Comparison of ENCODE assay signal across 1 cellular context in the genomic region with DNA sequence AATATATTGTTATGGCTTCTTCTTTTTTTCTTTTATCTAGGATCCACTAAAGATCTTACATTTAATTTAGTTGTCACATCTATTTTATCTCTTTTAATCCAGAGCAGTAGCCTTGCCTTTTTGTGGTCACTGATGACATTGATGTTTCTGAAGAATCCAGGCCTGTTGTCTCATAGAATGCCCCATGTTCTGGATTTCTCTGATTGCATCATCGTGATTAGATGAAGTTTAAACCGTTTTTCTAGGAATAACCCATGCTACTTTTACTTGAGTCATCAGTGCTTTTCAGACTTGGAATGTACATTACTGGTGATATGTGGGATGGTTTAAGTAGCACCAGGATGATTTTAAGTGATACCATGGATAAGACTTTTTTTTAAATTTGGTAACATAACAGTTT.
A peak's percentile ranks its signal among the peaks of the same experiment; 100 is the strongest.
TF ChIP-seq lines count a peak whose summit lies in the region.

No MANE protein-coding gene starts in this region.

TF ChIP-seq in K562, 482 proteins besides CTCF, POLR2A, EP300 and RAD21 (continued from another document and continues in another):
- TF ChIP-seq, protein P1, sequence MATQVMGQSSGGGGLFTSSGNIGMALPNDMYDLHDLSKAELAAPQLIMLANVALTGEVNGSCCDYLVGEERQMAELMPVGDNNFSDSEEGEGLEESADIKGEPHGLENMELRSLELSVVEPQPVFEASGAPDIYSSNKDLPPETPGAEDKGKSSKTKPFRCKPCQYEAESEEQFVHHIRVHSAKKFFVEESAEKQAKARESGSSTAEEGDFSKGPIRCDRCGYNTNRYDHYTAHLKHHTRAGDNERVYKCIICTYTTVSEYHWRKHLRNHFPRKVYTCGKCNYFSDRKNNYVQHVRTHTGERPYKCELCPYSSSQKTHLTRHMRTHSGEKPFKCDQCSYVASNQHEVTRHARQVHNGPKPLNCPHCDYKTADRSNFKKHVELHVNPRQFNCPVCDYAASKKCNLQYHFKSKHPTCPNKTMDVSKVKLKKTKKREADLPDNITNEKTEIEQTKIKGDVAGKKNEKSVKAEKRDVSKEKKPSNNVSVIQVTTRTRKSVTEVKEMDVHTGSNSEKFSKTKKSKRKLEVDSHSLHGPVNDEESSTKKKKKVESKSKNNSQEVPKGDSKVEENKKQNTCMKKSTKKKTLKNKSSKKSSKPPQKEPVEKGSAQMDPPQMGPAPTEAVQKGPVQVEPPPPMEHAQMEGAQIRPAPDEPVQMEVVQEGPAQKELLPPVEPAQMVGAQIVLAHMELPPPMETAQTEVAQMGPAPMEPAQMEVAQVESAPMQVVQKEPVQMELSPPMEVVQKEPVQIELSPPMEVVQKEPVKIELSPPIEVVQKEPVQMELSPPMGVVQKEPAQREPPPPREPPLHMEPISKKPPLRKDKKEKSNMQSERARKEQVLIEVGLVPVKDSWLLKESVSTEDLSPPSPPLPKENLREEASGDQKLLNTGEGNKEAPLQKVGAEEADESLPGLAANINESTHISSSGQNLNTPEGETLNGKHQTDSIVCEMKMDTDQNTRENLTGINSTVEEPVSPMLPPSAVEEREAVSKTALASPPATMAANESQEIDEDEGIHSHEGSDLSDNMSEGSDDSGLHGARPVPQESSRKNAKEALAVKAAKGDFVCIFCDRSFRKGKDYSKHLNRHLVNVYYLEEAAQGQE (CRISPR knock-in tag; IDR thresholded peaks at IDR 0.05; ENCODE audit: low read depth), result no peak
- TF ChIP-seq MEF2A (IDR thresholded peaks at IDR 0.05; ENCODE audit: control insufficient read depth, low read depth, low read length) (no peak), E2F4 (CRISPR knock-in tag; IDR thresholded peaks at IDR 0.05; ENCODE audit: low read depth) (no peak), SPI1 (IDR thresholded peaks at IDR 0.05; ENCODE audit: borderline replicate concordance, low read depth, low read length) (no peak), ZFP36 (IDR thresholded peaks at IDR 0.05; ENCODE audit: low read depth, low read length, partially characterized antibody) (no peak), ZNF586 (CRISPR knock-in tag; conservative IDR thresholded peaks at IDR 0.05) (no peak), MAFF (IDR thresholded peaks at IDR 0.05; ENCODE audit: low read length) (no peak), ZNF133 (CRISPR knock-in tag; IDR thresholded peaks at IDR 0.05) (no peak), ZKSCAN1 (IDR thresholded peaks at IDR 0.05; ENCODE audit: low read depth, low read length) (no peak), NFIX (CRISPR knock-in tag; IDR thresholded peaks at IDR 0.05; ENCODE audit: low read depth) (no peak), RCOR1 (IDR thresholded peaks at IDR 0.05; ENCODE audit: borderline replicate concordance in 1 of 2, low read depth in 2 of 2, low read length in 2 of 2) (peak in 1 of 2 experiments; percentile 92; a peak in 2 of 4 replicates), SMAD1 (IDR thresholded peaks at IDR 0.05; ENCODE audit: low read depth, low read length, partially characterized antibody) (no peak), ZNF561 (CRISPR knock-in tag; conservative IDR thresholded peaks at IDR 0.05) (no peak), SAP30 (IDR thresholded peaks at IDR 0.05; ENCODE audit: borderline replicate concordance, insufficient read depth, low read depth, low read length, poor library complexity, severe bottlenecking) (no peak), SIN3A (IDR thresholded peaks at IDR 0.05; ENCODE audit: borderline replicate concordance in 2 of 2, control insufficient read depth in 1 of 2, low read depth in 2 of 2, low read length in 2 of 2) (no peak), CHAMP1 (IDR thresholded peaks at IDR 0.05) (no peak), NUFIP1 (IDR thresholded peaks at IDR 0.05; ENCODE audit: partially characterized antibody) (no peak), GABPB1 (CRISPR knock-in tag; IDR thresholded peaks at IDR 0.05) (no peak), SP1 (CRISPR knock-in tag; IDR thresholded peaks at IDR 0.05) (no peak), RNF2 (IDR thresholded peaks at IDR 0.05) (peak; percentile 20; the same call in 1 of the 2 replicates), CXXC5 (CRISPR knock-in tag; IDR thresholded peaks at IDR 0.05) (no peak), ILK (tag; IDR thresholded peaks at IDR 0.05; ENCODE audit: borderline replicate concordance, low read depth) (no peak), DDX20 (tag; IDR thresholded peaks at IDR 0.05; ENCODE audit: low read depth) (no peak), ZNF79 (CRISPR knock-in tag; IDR thresholded peaks at IDR 0.05; ENCODE audit: low read depth) (no peak), FOXK1 (CRISPR knock-in tag; IDR thresholded peaks at IDR 0.05; ENCODE audit: borderline replicate concordance) (no peak), FOXM1 (IDR thresholded peaks at IDR 0.05; ENCODE audit: low read depth) (no peak; the same call in 1 of the 2 replicates), FOXM1 (CRISPR knock-in tag; IDR thresholded peaks at IDR 0.05; ENCODE audit: low read depth) (no peak), ZBTB1 (CRISPR knock-in tag; IDR thresholded peaks at IDR 0.05; ENCODE audit: borderline replicate concordance, low read depth) (no peak), E2F3 (CRISPR knock-in tag; IDR thresholded peaks at IDR 0.05) (no peak), TAF7 (tag; IDR thresholded peaks at IDR 0.05) (no peak), ATF7 (IDR thresholded peaks at IDR 0.05) (peak; percentile 94)
- TF ChIP-seq, protein P2, sequence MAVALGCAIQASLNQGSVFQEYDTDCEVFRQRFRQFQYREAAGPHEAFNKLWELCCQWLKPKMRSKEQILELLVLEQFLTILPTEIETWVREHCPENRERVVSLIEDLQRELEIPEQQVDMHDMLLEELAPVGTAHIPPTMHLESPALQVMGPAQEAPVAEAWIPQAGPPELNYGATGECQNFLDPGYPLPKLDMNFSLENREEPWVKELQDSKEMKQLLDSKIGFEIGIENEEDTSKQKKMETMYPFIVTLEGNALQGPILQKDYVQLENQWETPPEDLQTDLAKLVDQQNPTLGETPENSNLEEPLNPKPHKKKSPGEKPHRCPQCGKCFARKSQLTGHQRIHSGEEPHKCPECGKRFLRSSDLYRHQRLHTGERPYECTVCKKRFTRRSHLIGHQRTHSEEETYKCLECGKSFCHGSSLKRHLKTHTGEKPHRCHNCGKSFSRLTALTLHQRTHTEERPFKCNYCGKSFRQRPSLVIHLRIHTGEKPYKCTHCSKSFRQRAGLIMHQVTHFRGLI (CRISPR knock-in tag; IDR thresholded peaks at IDR 0.05), result no peak
- TF ChIP-seq, protein P3, sequence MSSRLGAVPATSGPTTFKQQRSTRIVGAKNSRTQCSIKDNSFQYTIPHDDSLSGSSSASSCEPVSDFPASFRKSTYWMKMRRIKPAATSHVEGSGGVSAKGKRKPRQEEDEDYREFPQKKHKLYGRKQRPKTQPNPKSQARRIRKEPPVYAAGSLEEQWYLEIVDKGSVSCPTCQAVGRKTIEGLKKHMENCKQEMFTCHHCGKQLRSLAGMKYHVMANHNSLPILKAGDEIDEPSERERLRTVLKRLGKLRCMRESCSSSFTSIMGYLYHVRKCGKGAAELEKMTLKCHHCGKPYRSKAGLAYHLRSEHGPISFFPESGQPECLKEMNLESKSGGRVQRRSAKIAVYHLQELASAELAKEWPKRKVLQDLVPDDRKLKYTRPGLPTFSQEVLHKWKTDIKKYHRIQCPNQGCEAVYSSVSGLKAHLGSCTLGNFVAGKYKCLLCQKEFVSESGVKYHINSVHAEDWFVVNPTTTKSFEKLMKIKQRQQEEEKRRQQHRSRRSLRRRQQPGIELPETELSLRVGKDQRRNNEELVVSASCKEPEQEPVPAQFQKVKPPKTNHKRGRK (tag; IDR thresholded peaks at IDR 0.05), result no peak
- TF ChIP-seq, protein P4, sequence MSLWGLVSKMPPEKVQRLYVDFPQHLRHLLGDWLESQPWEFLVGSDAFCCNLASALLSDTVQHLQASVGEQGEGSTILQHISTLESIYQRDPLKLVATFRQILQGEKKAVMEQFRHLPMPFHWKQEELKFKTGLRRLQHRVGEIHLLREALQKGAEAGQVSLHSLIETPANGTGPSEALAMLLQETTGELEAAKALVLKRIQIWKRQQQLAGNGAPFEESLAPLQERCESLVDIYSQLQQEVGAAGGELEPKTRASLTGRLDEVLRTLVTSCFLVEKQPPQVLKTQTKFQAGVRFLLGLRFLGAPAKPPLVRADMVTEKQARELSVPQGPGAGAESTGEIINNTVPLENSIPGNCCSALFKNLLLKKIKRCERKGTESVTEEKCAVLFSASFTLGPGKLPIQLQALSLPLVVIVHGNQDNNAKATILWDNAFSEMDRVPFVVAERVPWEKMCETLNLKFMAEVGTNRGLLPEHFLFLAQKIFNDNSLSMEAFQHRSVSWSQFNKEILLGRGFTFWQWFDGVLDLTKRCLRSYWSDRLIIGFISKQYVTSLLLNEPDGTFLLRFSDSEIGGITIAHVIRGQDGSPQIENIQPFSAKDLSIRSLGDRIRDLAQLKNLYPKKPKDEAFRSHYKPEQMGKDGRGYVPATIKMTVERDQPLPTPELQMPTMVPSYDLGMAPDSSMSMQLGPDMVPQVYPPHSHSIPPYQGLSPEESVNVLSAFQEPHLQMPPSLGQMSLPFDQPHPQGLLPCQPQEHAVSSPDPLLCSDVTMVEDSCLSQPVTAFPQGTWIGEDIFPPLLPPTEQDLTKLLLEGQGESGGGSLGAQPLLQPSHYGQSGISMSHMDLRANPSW (CRISPR knock-in tag; IDR thresholded peaks at IDR 0.05), result no peak
- TF ChIP-seq, protein P5, sequence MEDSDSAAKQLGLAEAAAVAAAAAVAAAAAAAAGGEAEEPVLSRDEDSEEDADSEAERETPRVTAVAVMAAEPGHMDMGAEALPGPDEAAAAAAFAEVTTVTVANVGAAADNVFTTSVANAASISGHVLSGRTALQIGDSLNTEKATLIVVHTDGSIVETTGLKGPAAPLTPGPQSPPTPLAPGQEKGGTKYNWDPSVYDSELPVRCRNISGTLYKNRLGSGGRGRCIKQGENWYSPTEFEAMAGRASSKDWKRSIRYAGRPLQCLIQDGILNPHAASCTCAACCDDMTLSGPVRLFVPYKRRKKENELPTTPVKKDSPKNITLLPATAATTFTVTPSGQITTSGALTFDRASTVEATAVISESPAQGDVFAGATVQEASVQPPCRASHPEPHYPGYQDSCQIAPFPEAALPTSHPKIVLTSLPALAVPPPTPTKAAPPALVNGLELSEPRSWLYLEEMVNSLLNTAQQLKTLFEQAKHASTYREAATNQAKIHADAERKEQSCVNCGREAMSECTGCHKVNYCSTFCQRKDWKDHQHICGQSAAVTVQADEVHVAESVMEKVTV (CRISPR knock-in tag; IDR thresholded peaks at IDR 0.05), result no peak
- TF ChIP-seq, protein P6, sequence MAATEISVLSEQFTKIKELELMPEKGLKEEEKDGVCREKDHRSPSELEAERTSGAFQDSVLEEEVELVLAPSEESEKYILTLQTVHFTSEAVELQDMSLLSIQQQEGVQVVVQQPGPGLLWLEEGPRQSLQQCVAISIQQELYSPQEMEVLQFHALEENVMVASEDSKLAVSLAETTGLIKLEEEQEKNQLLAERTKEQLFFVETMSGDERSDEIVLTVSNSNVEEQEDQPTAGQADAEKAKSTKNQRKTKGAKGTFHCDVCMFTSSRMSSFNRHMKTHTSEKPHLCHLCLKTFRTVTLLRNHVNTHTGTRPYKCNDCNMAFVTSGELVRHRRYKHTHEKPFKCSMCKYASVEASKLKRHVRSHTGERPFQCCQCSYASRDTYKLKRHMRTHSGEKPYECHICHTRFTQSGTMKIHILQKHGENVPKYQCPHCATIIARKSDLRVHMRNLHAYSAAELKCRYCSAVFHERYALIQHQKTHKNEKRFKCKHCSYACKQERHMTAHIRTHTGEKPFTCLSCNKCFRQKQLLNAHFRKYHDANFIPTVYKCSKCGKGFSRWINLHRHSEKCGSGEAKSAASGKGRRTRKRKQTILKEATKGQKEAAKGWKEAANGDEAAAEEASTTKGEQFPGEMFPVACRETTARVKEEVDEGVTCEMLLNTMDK (IDR thresholded peaks at IDR 0.05; ENCODE audit: borderline replicate concordance, insufficient read depth, low read depth, low read length, poor library complexity, severe bottlenecking), result no peak
- TF ChIP-seq, protein P7, sequence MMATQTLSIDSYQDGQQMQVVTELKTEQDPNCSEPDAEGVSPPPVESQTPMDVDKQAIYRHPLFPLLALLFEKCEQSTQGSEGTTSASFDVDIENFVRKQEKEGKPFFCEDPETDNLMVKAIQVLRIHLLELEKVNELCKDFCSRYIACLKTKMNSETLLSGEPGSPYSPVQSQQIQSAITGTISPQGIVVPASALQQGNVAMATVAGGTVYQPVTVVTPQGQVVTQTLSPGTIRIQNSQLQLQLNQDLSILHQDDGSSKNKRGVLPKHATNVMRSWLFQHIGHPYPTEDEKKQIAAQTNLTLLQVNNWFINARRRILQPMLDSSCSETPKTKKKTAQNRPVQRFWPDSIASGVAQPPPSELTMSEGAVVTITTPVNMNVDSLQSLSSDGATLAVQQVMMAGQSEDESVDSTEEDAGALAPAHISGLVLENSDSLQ (IDR thresholded peaks at IDR 0.05), result peak; percentile 48; the same call in 1 of the 2 replicates
